Comparison of ENCODE assay signal across 27 cellular contexts in the genomic region with DNA sequence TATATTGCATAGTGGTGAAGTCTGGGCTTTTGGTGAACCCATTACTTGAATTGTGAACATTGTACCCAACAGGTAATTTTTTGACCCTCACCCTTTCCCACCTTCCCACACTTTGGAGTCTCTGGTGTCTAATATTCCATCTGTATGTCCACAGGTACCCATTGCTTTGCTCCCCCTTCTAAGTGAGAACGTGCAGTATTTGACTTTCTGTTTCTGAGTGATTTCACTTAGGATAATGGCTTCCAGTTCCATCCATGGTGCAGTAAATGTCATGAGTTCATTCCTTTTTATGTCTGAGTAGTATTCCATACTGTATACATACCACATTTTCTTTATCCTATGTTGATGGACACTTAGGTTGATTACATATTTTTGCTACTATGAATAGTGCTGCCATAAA.
"Had no signal": no experiment of that assay in that cellular context is flagged by ENCODE, and none has a peak within 500 bp of the region (broad histone marks: within the 10 kb centered on the region; RNA-seq: fewer than 3 reads in every experiment).

No MANE protein-coding gene starts in this region.

- H3K27me3 ChIP-seq: left lung, pancreas, suprapubic skin, tibial artery, upper lobe of right lung had no signal

- H3K36me3 Mint-ChIP-seq: immature natural killer cell; stimulated activated effector memory CD8-positive, alpha-beta T cell treated with anti-CD3 and anti-CD28 coated beads, Interleukin-12 subunit alpha, Interleukin-12 subunit beta, amount 100 ng/mL, for 72 hours had no signal

- H3K4me1 Mint-ChIP-seq: immature natural killer cell, neural crest cell had no signal

- H3K27me3 Mint-ChIP-seq: naive thymus-derived CD8-positive, alpha-beta T cell; stimulated activated naive CD8-positive, alpha-beta T cell treated with anti-CD3 and anti-CD28 coated beads, Interleukin-15, Interleukin-2, amounts not matched to agents 100 ng/mL and 50 ng/mL, for 24 hours had no signal

- H3K27ac ChIP-seq: left lung, lower lobe of right lung, prostate gland, tibial artery, upper lobe of right lung had no signal

- H3K9me3 Mint-ChIP-seq: nephron; stimulated activated effector memory CD8-positive, alpha-beta T cell treated with anti-CD3 and anti-CD28 coated beads, Interleukin-12 subunit alpha, Interleukin-12 subunit beta, amount 100 ng/mL, for 72 hours had no signal

- H3K4me1 ChIP-seq: left lung, prostate gland, upper lobe of right lung had no signal

- H3K27ac Mint-ChIP-seq: immature natural killer cell; nephron; stimulated activated effector memory CD8-positive, alpha-beta T cell treated with anti-CD3 and anti-CD28 coated beads, Interleukin-12 subunit alpha, Interleukin-12 subunit beta, amount 100 ng/mL, for 72 hours; stimulated activated naive CD8-positive, alpha-beta T cell treated with anti-CD3 and anti-CD28 coated beads, Interleukin-15, Interleukin-2, amounts not matched to agents 100 ng/mL and 50 ng/mL, for 24 hours had no signal

- H3K4me3 Mint-ChIP-seq: immature natural killer cell; naive thymus-derived CD8-positive, alpha-beta T cell; nephron; neural crest cell; stimulated activated effector memory CD8-positive, alpha-beta T cell treated with anti-CD3 and anti-CD28 coated beads, Interleukin-12 subunit alpha, Interleukin-12 subunit beta, amount 100 ng/mL, for 72 hours; stimulated activated naive CD8-positive, alpha-beta T cell treated with anti-CD3 and anti-CD28 coated beads, Interleukin-15, Interleukin-2, amounts not matched to agents 100 ng/mL and 50 ng/mL, for 24 hours had no signal

- H3K4me3 ChIP-seq: left lung, lower lobe of right lung, pancreas, prostate gland, skin epidermis, suprapubic skin, thoracic aorta, tibial artery, upper lobe of right lung had no signal

- H3K9me3 ChIP-seq: lower lobe of right lung, pancreas, prostate gland, suprapubic skin, thoracic aorta, tibial artery, upper lobe of right lung had no signal

- DNase-seq: hypothalamus; immature natural killer cell; kidney; left colon; left lung; lower lobe of right lung; mammary epithelial cell; mesenchymal stem cell; naive thymus-derived CD8-positive, alpha-beta T cell; nucleus accumbens; pancreas; posterior cingulate gyrus; retina; right cardiac atrium; stimulated activated CD4-positive, alpha-beta T cell treated with anti-CD3 and anti-CD28 coated beads, Interleukin-4, amount 100 ng/mL, for 24 hours; stimulated activated naive CD4-positive, alpha-beta T cell; tibial artery; trophoblast cell; upper lobe of right lung had no signal

- H3K36me3 ChIP-seq: left lung, lower lobe of right lung, pancreas, prostate gland, suprapubic skin, thoracic aorta, tibial artery, upper lobe of right lung had no signal
